ENCODE assay signal across 12 cellular contexts in the genomic region with DNA sequence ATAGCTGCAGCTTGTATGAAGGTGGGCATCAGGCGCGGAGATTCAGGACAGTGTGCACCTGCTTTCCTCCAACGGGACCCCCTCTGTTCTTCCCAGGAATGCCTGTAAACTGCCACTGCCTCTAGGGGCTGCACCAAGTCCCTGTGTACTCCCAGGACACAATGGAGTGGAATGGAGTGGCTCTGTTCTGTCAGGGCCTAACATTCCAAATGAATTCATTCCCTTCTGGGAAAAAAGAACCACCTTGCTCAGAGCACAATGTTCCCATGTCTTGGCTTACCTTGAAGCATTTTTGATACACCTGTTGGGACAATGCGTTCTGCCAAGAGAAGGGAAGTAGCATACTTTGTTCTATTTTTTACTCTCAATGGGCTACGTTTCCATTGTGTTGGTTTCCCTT.
DNase-seq lines count a peak whose midpoint lies in the region; ATAC-seq and TF ChIP-seq lines count a peak whose summit lies in the region.
"Had no signal": no experiment of that assay in that cellular context is flagged by ENCODE, and none has a peak within 500 bp of the region (broad histone marks: within the 10 kb centered on the region; RNA-seq: fewer than 3 reads in every experiment).

No MANE protein-coding gene starts in this region.

- TF ChIP-seq POLR2A in body of pancreas (IDR thresholded peaks at IDR 0.05): peak in 2 of 3 donors; percentile 24 to 31
- TF ChIP-seq POLR2A in gastrocnemius medialis (IDR thresholded peaks at IDR 0.05): no peak

- TF ChIP-seq CTCF in body of pancreas (IDR thresholded peaks at IDR 0.05) (no peak), right atrium auricular region (IDR thresholded peaks at IDR 0.05) (no peak), gastrocnemius medialis (IDR thresholded peaks at IDR 0.05 in 4 of 5, conservative IDR thresholded peaks at IDR 0.05 in 1 of 5) (no peak)

- H3F3A ChIP-seq in GM23248 (ENCODE audit: insufficient read depth): peaks cover 14% of the 10 kb centered on the region

- H3K36me3 ChIP-seq in GM23248 (ENCODE audit: low read depth) (no peaks in the 10 kb centered on the region), body of pancreas (replicated peaks in 1 of 2; ENCODE audit: insufficient read depth in 1 of 2, low read depth in 2 of 2) (no peaks in the 10 kb centered on the region), right atrium auricular region (no peaks in the 10 kb centered on the region), gastrocnemius medialis (no peaks in the 10 kb centered on the region)

- H3K27ac ChIP-seq in GM23248 (peak overlapping the region; percentile 10; the same call in 1 of the 2 replicates), body of pancreas (peak overlapping the region in 3 of 4 donors; percentile 54 to 67 (median 58)), right atrium auricular region (peak overlapping the region; percentile 61 to 66), gastrocnemius medialis (peak overlapping the region; percentile 64 to 83 (median 66))

- 0 out of 2 replicates have a peak, but pooled peaks cover 15% of the 10 kb centered on the region for H3K79me2 ChIP-seq in GM23248 (ENCODE audit: insufficient read depth)

- H3K4me2 ChIP-seq in GM23248 (ENCODE audit: unreplicated experiment): peak overlapping the region; percentile 69

- H3K27me3 ChIP-seq in GM23248 (replicated peaks; ENCODE audit: insufficient read depth) (no peaks in the 10 kb centered on the region), body of pancreas (no peaks in the 10 kb centered on the region), right atrium auricular region (no peaks in the 10 kb centered on the region), gastrocnemius medialis (no peaks in the 10 kb centered on the region)

- no peaks in the 10 kb centered on the region for H3K9me2 ChIP-seq in GM23248 (ENCODE audit: insufficient read depth)

- peak overlapping the region; percentile 55; the same call in 1 of the 2 replicates for H3K9ac ChIP-seq in GM23248

- no peak for DNase-seq in GM23248
- peak in 2 of 4 donors; percentile 10 to 58 for DNase-seq in body of pancreas
- no peak for DNase-seq in right atrium auricular region (ENCODE audit: low spot score)
- DNase-seq in gastrocnemius medialis: no peak
- DNase-seq in globus pallidus (ENCODE audit: low spot score): no peak
- no peak for DNase-seq in islet precursor cell
- no peak for DNase-seq in T1000 (lab: John Stamatoyannopoulos, UW)
- no peak for DNase-seq in ureter (ENCODE audit: low spot score)
- DNase-seq: activated CD4-positive, alpha-beta T cell treated with anti-CD3 and anti-CD28 coated beads, Interleukin-2, amount 10 ng/mL, durations not matched to agents 7 days and 5 days; activated effector memory CD4-positive, alpha-beta T cell treated with Interleukin-2 at 50 U/mL for 16 hours; naive thymus-derived CD8-positive, alpha-beta T cell; NCI-H2171 treated with DMSO at 0.1 percent for 48 hours had no signal

- ATAC-seq in body of pancreas: peak; percentile 78
- peak; percentile 53 to 65 for ATAC-seq in gastrocnemius medialis
- ATAC-seq: naive thymus-derived CD8-positive, alpha-beta T cell had no signal

- H2AFZ ChIP-seq in GM23248: no peak overlapping the region

- H3K4me3 ChIP-seq in GM23248 (peak overlapping the region; percentile 42; the same call in 1 of the 2 replicates), body of pancreas (no peak overlapping the region), right atrium auricular region (no peak overlapping the region), gastrocnemius medialis (peak overlapping the region in 2 of 4 donors; percentile 16 to 30)

- H3K4me1 ChIP-seq in GM23248 (ENCODE audit: insufficient read depth): peaks cover 39% of the 10 kb centered on the region
- H3K4me1 ChIP-seq in body of pancreas: peaks cover 30% of the 10 kb centered on the region
- H3K4me1 ChIP-seq in right atrium auricular region: peaks cover 0 to 31% of the 10 kb centered on the region in 2 donors
- peaks cover 8 to 45% of the 10 kb centered on the region in 2 donors for H3K4me1 ChIP-seq in gastrocnemius medialis

- H3K9me3 ChIP-seq in GM23248 (ENCODE audit: low read depth) (no peaks in the 10 kb centered on the region), body of pancreas (no peaks in the 10 kb centered on the region), right atrium auricular region (no peaks in the 10 kb centered on the region), gastrocnemius medialis (no peaks in the 10 kb centered on the region)

- intact Hi-C loops in body of pancreas (cut with DNase I): no loop called here
- intact Hi-C loops in gastrocnemius medialis (cut with DNase I; ENCODE audit: low total_unique reads): no loop called here

- in situ Hi-C loops in GM23248 (cut with MboI): no loop called here
- in situ Hi-C loops in gastrocnemius medialis (cut with MboI; ENCODE audit: low sequenced_read_pairs in 4 of 4): no loop called here

- H4K20me1 ChIP-seq in GM23248 (ENCODE audit: insufficient read depth): no peaks in the 10 kb centered on the region

- WGBS in GM23248 (ENCODE audit: low coverage in 1 of 2, low lambda C conversion rate in 2 of 2, missing lambda C conversion rate in 2 of 2), 2 experiments: 88 to 89% methylated on average over 5 of the region's 5 CpGs
- WGBS in body of pancreas, 2 donors: 45 to 62% methylated on average over 5 of the region's 5 CpGs

Comparison
In these comparisons a context has a peak if more than half of its experiments do, and no peak if none do; other contexts are left out.
1. H3K27ac ChIP-seq: peak in every context shown above with its lines; median percentile 66 in gastrocnemius medialis; 64 in right atrium auricular region; 58 in body of pancreas; 10 in GM23248.
2. POLR2A ChIP-seq: peak in body of pancreas (2 of 3); none in gastrocnemius medialis (0 of 2).